8 cellular contexts compared by ENCODE assay signal in genomic region chr17:67717624-67718324, GRCh38. TPM values are rescaled to one million over a fixed set of nuclear protein-coding genes. Genes with fewer than 3 reads are reported as not detected.
DNase-seq lines count a peak whose midpoint lies in the region; ATAC-seq, FAIRE-seq and TF ChIP-seq lines count a peak whose summit lies in the region.

TSS of gene NOL11 (plus strand) at chr17:67717936. CDS start at chr17:67717948, 12 bp downstream.

- DNase-seq in NCI-H187 treated with DMSO at 0.1 percent for 48 hours (lab: John Stamatoyannopoulos, UW) (peak; percentile 69), anterior cingulate cortex (lab: John Stamatoyannopoulos, UW) (peak; percentile 94 to 100 (median 99)), left ventricle myocardium superior (peak; percentile 99), psoas muscle (peak; percentile 99), urothelium cell line (ENCODE audit: low spot score) (peak; percentile 100)

- H3K9me3 ChIP-seq in psoas muscle, result no peaks in the 10 kb centered on the region

- TF ChIP-seq CTCF in psoas muscle (IDR thresholded peaks at IDR 0.05), result peak; percentile 88

- H3K4me3 ChIP-seq in psoas muscle, result peak within 1 kb of the TSS; percentile 80

- H3K27me3 ChIP-seq in psoas muscle (ENCODE audit: insufficient read depth in 3 of 3, low read length in 2 of 3), result no peaks in the 10 kb centered on the region

- H3K27ac ChIP-seq in psoas muscle, result peak within 1 kb of the TSS; percentile 90

- ATAC-seq in GM18502 (IDR thresholded peaks at IDR 0.05; ENCODE audit: poor library complexity, unreplicated experiment), result peak; percentile 96
- peak; percentile 97 for ATAC-seq in HG02970 (IDR thresholded peaks at IDR 0.05; ENCODE audit: low FRiP score, unreplicated experiment)
- ATAC-seq in left ventricle myocardium superior, result peak; percentile 99
- ATAC-seq in psoas muscle, result peak; percentile 99

- H3K36me3 ChIP-seq in psoas muscle (ENCODE audit: insufficient read depth in 1 of 2, low read depth in 1 of 2), result peaks cover 9 to 35% of the 10 kb centered on the region in 2 donors

- 0 to 1% (median 0%) methylated on average over 49 of the region's 49 CpGs for WGBS in psoas muscle, 3 donors

- intact Hi-C loops in T-helper 2 cell treated with Interferon-gamma antibody and Interleukin-4, amounts not matched to agents 100 ng/mL and 5 ng/mL, for 36 hours (cut with micrococcal nuclease), result loop anchor here (1.0 to 10.0 kb wide), 7 partner anchors 108 to 795 kb away; partner anchors contain the start of genes BPTF, KPNA2, PITPNC1 and PRKAR1A
- intact Hi-C loops in left ventricle myocardium superior (cut with micrococcal nuclease) (no loop called here), psoas muscle (cut with DNase I) (loop anchor here (2.0 to 10.0 kb wide), 2 partner anchors 107 kb away; partner anchors contain the start of gene BPTF (in 2 of the 2))

- H3K4me1 ChIP-seq in psoas muscle, result peaks cover 14% of the 10 kb centered on the region

- FAIRE-seq in urothelium cell line (lab: Jason Lieb, UNC), result peak; percentile 91

RNA-seq across cellular contexts. Expression of gene NOL11, which starts in this region (rescaled TPM):
- total RNA-seq in T-helper 2 cell treated with Interferon-gamma antibody and Interleukin-4, amounts not matched to agents 100 ng/mL and 5 ng/mL, for 36 hours, result 68.5 and 71.2 TPM in 2 replicates
- total RNA-seq in left ventricle myocardium superior (22.6 TPM), psoas muscle (10 to 100 TPM; 29.9 to 37.3 (median 33.3) TPM)
- polyA plus RNA-seq in psoas muscle, result 10 to 100 TPM; 30.9 to 53.6 (median 52.1) TPM

Comparison
In these comparisons a context has a peak if more than half of its experiments do, and no peak if none do; other contexts are left out.
1. Peak in every context shown above with its lines: DNase-seq, ATAC-seq, H3K4me3 ChIP-seq and H3K27ac ChIP-seq.